25 cellular contexts compared by ENCODE assay signal in genomic region chr2:23563151-23563550, GRCh38.
DNase-seq lines count a peak whose midpoint lies in the region; ATAC-seq, FAIRE-seq and TF ChIP-seq lines count a peak whose summit lies in the region.
"Had no signal": no experiment of that assay in that cellular context is flagged by ENCODE, and none has a peak within 500 bp of the region (broad histone marks: within the 10 kb centered on the region; RNA-seq: fewer than 3 reads in every experiment).

No MANE protein-coding gene starts in this region.

- no peak overlapping the region for H3K9ac ChIP-seq in H1 (replicated peaks in 1 of 4; ENCODE audit: extremely low read depth in 1 of 4, low read depth in 3 of 4, low read length in 3 of 4)
- H3K9ac ChIP-seq: BLaER1 had no signal

- TF ChIP-seq POLR2A in H1 (IDR thresholded peaks at IDR 0.05; ENCODE audit: control extremely low read depth in 1 of 2, low read depth in 2 of 2, low read length in 2 of 2) (no peak), stomach (IDR thresholded peaks at IDR 0.05) (no peak)

- H3K79me1 ChIP-seq in H1 (ENCODE audit: low read depth, low read length): no peaks in the 10 kb centered on the region; the same call in 1 of the 2 replicates

- H3K27me3 Mint-ChIP-seq in neural crest cell (ENCODE audit: low read depth): no peaks in the 10 kb centered on the region
- H3K27me3 Mint-ChIP-seq: central memory CD8-positive, alpha-beta T cell; naive thymus-derived CD4-positive, alpha-beta T cell had no signal

- no peaks in the 10 kb centered on the region for H3K36me3 ChIP-seq in H7 (replicated peaks; ENCODE audit: control insufficient read depth, insufficient read depth, low read length)
- no peaks in the 10 kb centered on the region for H3K36me3 ChIP-seq in H1 (ENCODE audit: control insufficient read depth in 2 of 4, insufficient read depth in 4 of 4, low read length in 3 of 4)
- no peaks in the 10 kb centered on the region for H3K36me3 ChIP-seq in stomach
- H3K36me3 ChIP-seq: BLaER1 had no signal

- TF ChIP-seq RAD21 in H1 (IDR thresholded peaks at IDR 0.05 in 1 of 2, conservative IDR thresholded peaks at IDR 0.05 in 1 of 2; ENCODE audit: low read depth in 2 of 2, low read length in 2 of 2): no peak

- H4K8ac ChIP-seq in H1 (ENCODE audit: extremely low read depth, insufficient read depth, low read length): no peak overlapping the region; the same call in 1 of the 2 replicates

- no peak overlapping the region for H2BK12ac ChIP-seq in H1 (ENCODE audit: low read depth, low read length)

- intact Hi-C loops in stomach (cut with DNase I; ENCODE audit: low total_unique reads): no loop called here

- no peak overlapping the region for H2BK20ac ChIP-seq in H1 (ENCODE audit: low read length)

- peaks cover 36% of the 10 kb centered on the region for H3K4me1 Mint-ChIP-seq in neural crest cell
- H3K4me1 Mint-ChIP-seq: activated CD4-positive, alpha-beta T cell treated with anti-CD3 and anti-CD28 coated beads, Interleukin-2, amount 10 ng/mL, durations not matched to agents 24 days and 14 days; central memory CD8-positive, alpha-beta T cell; immature natural killer cell had no signal

- H3K4me1 ChIP-seq in H1 (replicated peaks in 1 of 4; ENCODE audit: control insufficient read depth in 3 of 4, insufficient read depth in 4 of 4, low read length in 3 of 4): peaks cover 0 to 10% (median 8%) of the 10 kb centered on the region in 4 experiments; a peak in 4 of 7 replicates
- peaks cover 13 to 49% (median 28%) of the 10 kb centered on the region in 4 donors for H3K4me1 ChIP-seq in stomach
- H3K4me1 ChIP-seq: A549, BLaER1 had no signal

- no peaks in the 10 kb centered on the region for H3K79me2 ChIP-seq in H1 (ENCODE audit: control insufficient read depth in 1 of 2, insufficient read depth in 2 of 2, low read length in 2 of 2)

- POLR2A ChIA-PET in H1 (lab: Charles Lee; ENCODE audit: partially characterized antibody): interaction anchor here (1.1 kb wide), 1 partner anchor 159 kb away, joined by 3 read pairs; no protein-coding TSS in a partner anchor

- peak; percentile 45 for DNase-seq in H7
- no peak for DNase-seq in H1 (ENCODE audit: low read depth in 1 of 2, low spot score in 2 of 2)
- no peak for DNase-seq in neural crest cell (ENCODE audit: low read depth, low spot score)
- DNase-seq in stomach: no peak
- no peak for DNase-seq in hypothalamus (lab: John Stamatoyannopoulos, UW)
- no peak for DNase-seq in activated gamma-delta T cell treated with Interleukin-2 at 50 U/mL for 16 hours
- DNase-seq: activated CD4-positive, alpha-beta T cell treated with anti-CD3 and anti-CD28 coated beads, Interleukin-2, amount 10 ng/mL, durations not matched to agents 24 days and 14 days; activated CD8-positive, alpha-beta memory T cell treated with anti-CD3 and anti-CD28 coated beads, Interleukin-2, amount 50 U/mL, for 4 hours; activated effector memory CD4-positive, alpha-beta T cell treated with Interleukin-2 at 50 U/mL for 16 hours; adrenal gland; erythroblast; immature natural killer cell; naive thymus-derived CD4-positive, alpha-beta T cell; NCI-H2107; NCI-H510A treated with DMSO at 0.1 percent for 48 hours; RPMI8226; stimulated activated CD4-positive, alpha-beta T cell treated with anti-CD3 and anti-CD28 coated beads, Interleukin-15, amount 100 ng/mL, for 24 hours had no signal

- TF ChIP-seq CTCF in H1 (IDR thresholded peaks at IDR 0.05; ENCODE audit: control extremely low read depth in 1 of 3, insufficient read depth in 1 of 3, low read depth in 1 of 3, low read length in 3 of 3) (no peak), neural crest cell (conservative IDR thresholded peaks at IDR 0.05) (no peak), stomach (IDR thresholded peaks at IDR 0.05) (no peak)

- 0 out of 2 replicates have a peak overlapping the region, but pooled peaks have one; percentile 35 for H2BK5ac ChIP-seq in H1 (ENCODE audit: low read depth, low read length)

- no peak overlapping the region for H2AK5ac ChIP-seq in H1 (ENCODE audit: low read depth, low read length)

- H3K14ac ChIP-seq in H1 (ENCODE audit: insufficient read length): no peak overlapping the region

- no peak overlapping the region for H3K56ac ChIP-seq in H1 (replicated peaks; ENCODE audit: insufficient read length, low read depth, low read length)

- H3K4ac ChIP-seq in H1 (replicated peaks; ENCODE audit: insufficient read length, low read depth, low read length): no peak overlapping the region

- TF ChIP-seq EP300 in H1 (IDR thresholded peaks at IDR 0.05; ENCODE audit: borderline replicate concordance in 1 of 2, low read depth in 2 of 2, low read length in 2 of 2) (no peak), stomach (IDR thresholded peaks at IDR 0.05) (no peak)

- ATAC-seq in esophagus mucosa (no peak), HG03378 (IDR thresholded peaks at IDR 0.05; ENCODE audit: unreplicated experiment) (no peak)
- ATAC-seq: naive thymus-derived CD4-positive, alpha-beta T cell had no signal

- H3K9me3 Mint-ChIP-seq in neural crest cell: no peaks in the 10 kb centered on the region
- H3K9me3 Mint-ChIP-seq: activated CD4-positive, alpha-beta T cell treated with anti-CD3 and anti-CD28 coated beads, Interleukin-2, amount 10 ng/mL, durations not matched to agents 24 days and 14 days; central memory CD8-positive, alpha-beta T cell; immature natural killer cell; naive thymus-derived CD4-positive, alpha-beta T cell had no signal

- CTCF ChIA-PET in H1 (lab: Charles Lee; ENCODE audit: partially characterized antibody): interaction anchor here (0.5 to 4.9 kb wide), 14 partner anchors 8 to 233 kb away, joined by 3 to 28 read pairs (median 3); no protein-coding TSS in a partner anchor

- H3K27ac ChIP-seq in H1 (ENCODE audit: low read depth, low read length) (no peak overlapping the region), stomach (peak overlapping the region in 3 of 5 donors; percentile 69 to 88 (median 70))
- H3K27ac ChIP-seq: A549, BLaER1 had no signal

- WGBS in H1 (ENCODE audit: extremely low coverage in 1 of 2, insufficient coverage in 1 of 2, insufficient read length in 1 of 2, insufficient replicate concordance in 2 of 2, low coverage in 1 of 2, low lambda C conversion rate in 2 of 2, missing lambda C conversion rate in 1 of 2), 2 experiments: 82% methylated on average over 10 of the region's 10 CpGs; no CpG with 5 or more reads in 1 of the 2 experiments
- 73 to 93% (median 84%) methylated on average over 8 to 10 of the region's 10 CpGs for WGBS in stomach, 5 donors

- H3K23ac ChIP-seq in H1 (ENCODE audit: insufficient read length): no peak overlapping the region

- H3K36me3 Mint-ChIP-seq in neural crest cell (ENCODE audit: low read depth): no peaks in the 10 kb centered on the region
- H3K36me3 Mint-ChIP-seq: immature natural killer cell had no signal

- H3K27me3 ChIP-seq in H7 (ENCODE audit: control insufficient read depth, insufficient read depth, low read length) (no peaks in the 10 kb centered on the region), H1 (replicated peaks in 1 of 4; ENCODE audit: control insufficient read depth in 3 of 4, extremely low read depth in 1 of 4, insufficient read depth in 3 of 4, low read length in 3 of 4) (no peaks in the 10 kb centered on the region), stomach (no peaks in the 10 kb centered on the region)
- H3K27me3 ChIP-seq: adrenal gland, BLaER1, upper lobe of left lung had no signal

- H2BK15ac ChIP-seq in H1 (ENCODE audit: low read length): no peak overlapping the region

- no peak overlapping the region for H4K91ac ChIP-seq in H1 (replicated peaks; ENCODE audit: insufficient read length, low read length)

- H2BK120ac ChIP-seq in H1 (replicated peaks; ENCODE audit: low read depth, low read length): no peak overlapping the region

- H3K23me2 ChIP-seq in H1 (ENCODE audit: low read depth, low read length): no peaks in the 10 kb centered on the region

- no peak overlapping the region for H2AFZ ChIP-seq in H1 (ENCODE audit: low read length)

- H4K20me1 ChIP-seq in H1 (replicated peaks in 1 of 2; ENCODE audit: control insufficient read depth in 1 of 2, insufficient read depth in 2 of 2, low read length in 2 of 2): no peaks in the 10 kb centered on the region
- H4K20me1 ChIP-seq: BLaER1 had no signal

- no peak overlapping the region for H3K4me3 Mint-ChIP-seq in neural crest cell
- H3K4me3 Mint-ChIP-seq: activated CD4-positive, alpha-beta T cell treated with anti-CD3 and anti-CD28 coated beads, Interleukin-2, amount 10 ng/mL, durations not matched to agents 24 days and 14 days; central memory CD8-positive, alpha-beta T cell; immature natural killer cell; naive thymus-derived CD4-positive, alpha-beta T cell had no signal

- H3K4me3 ChIP-seq in H7 (ENCODE audit: insufficient read depth, low read depth, low read length): no peak overlapping the region
- H3K4me3 ChIP-seq in H1 (ENCODE audit: extremely low read depth in 1 of 4, insufficient read depth in 2 of 4, low read depth in 3 of 4, low read length in 4 of 4): no peak overlapping the region
- no peak overlapping the region for H3K4me3 ChIP-seq in stomach
- H3K4me3 ChIP-seq: A549, adrenal gland, BLaER1, upper lobe of left lung had no signal

- no peak for FAIRE-seq in H1 (lab: Jason Lieb, UNC)
- FAIRE-seq: A549, D721Med, H54 had no signal

- H3K27ac Mint-ChIP-seq in neural crest cell (ENCODE audit: unreplicated experiment): peak overlapping the region; percentile 96
- H3K27ac Mint-ChIP-seq: activated CD4-positive, alpha-beta T cell treated with anti-CD3 and anti-CD28 coated beads, Interleukin-2, amount 10 ng/mL, durations not matched to agents 24 days and 14 days; immature natural killer cell; naive thymus-derived CD4-positive, alpha-beta T cell had no signal

- no peak overlapping the region for H3K4me2 ChIP-seq in H1 (ENCODE audit: insufficient read depth in 1 of 2, low read depth in 2 of 2, low read length in 2 of 2)
- H3K4me2 ChIP-seq: A549, BLaER1 had no signal

- H4K5ac ChIP-seq in H1 (ENCODE audit: insufficient read length, low read depth, low read length): no peak overlapping the region

- no peak overlapping the region for H3K18ac ChIP-seq in H1 (ENCODE audit: extremely low read depth, low read length)

- H3K9me3 ChIP-seq in H1 (ENCODE audit: insufficient read depth in 2 of 2, low read depth in 1 of 2, low read length in 1 of 2) (no peaks in the 10 kb centered on the region), stomach (no peaks in the 10 kb centered on the region)
- H3K9me3 ChIP-seq: A549, adrenal gland, BLaER1, upper lobe of left lung had no signal

TF ChIP-seq in H1, 55 proteins besides CTCF, POLR2A, EP300 and RAD21 (continues in another document):
- no peak for TF ChIP-seq E2F6 (IDR thresholded peaks at IDR 0.05)
- no peak for TF ChIP-seq TBP (IDR thresholded peaks at IDR 0.05; ENCODE audit: low read depth, low read length)
- TF ChIP-seq HDAC6 (IDR thresholded peaks at IDR 0.05; ENCODE audit: low read depth, low read length): no peak
- no peak for TF ChIP-seq ASH2L (IDR thresholded peaks at IDR 0.05; ENCODE audit: low read length)
- no peak for TF ChIP-seq GTF2F1 (IDR thresholded peaks at IDR 0.05; ENCODE audit: borderline replicate concordance, low read depth, low read length)
